Comparison of ENCODE assay signal across 8 cellular contexts in the genomic region with DNA sequence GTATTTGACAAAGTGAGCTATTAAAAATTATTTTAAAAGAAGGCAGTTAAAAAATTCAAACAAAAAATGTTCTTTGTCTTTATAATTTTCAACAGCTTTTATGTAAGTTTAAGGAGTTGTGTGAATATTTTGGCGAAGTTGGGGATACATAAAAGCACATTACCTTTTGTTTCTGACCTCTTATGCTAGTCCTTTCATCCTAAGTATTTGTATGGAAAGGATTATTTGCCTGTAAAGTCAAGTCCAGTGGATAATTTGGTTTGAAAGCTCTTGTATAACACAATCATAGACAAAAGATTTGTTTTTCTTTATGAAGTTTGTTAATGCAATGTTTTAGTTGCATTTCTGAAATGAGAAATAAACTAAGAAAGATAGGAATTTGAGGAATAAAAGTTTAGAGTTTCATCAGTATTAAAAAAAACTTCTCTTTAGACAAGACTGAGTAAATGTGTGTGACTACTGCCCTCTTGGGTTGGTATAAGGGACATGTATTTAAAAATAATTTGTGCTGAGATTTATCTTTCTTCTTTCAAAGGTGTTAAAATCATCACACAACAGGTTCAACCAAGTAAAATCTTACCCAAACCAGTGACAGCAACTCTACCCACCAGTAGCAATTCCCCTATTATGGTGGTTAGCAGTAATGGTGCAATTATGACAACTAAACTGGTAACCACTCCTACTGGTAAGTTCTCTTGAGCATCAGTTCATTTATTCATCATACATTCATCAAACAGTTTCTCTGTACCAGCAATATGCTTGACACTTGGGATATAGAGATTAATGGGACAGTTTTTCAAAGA.
DNase-seq lines count a peak whose midpoint lies in the region; ATAC-seq and TF ChIP-seq lines count a peak whose summit lies in the region.

No MANE protein-coding gene starts in this region.

- no peak for DNase-seq in stimulated activated naive CD8-positive, alpha-beta T cell treated with anti-CD3 and anti-CD28 coated beads, Interleukin-15, amount 100 ng/mL, for 72 hours
- DNase-seq in stimulated activated naive CD8-positive, alpha-beta T cell treated with anti-CD3 and anti-CD28 coated beads, Interleukin-15, Interleukin-2, amounts not matched to agents 100 U/mL and 50 U/mL, for 24 hours = no peak
- DNase-seq in RWPE2 (ENCODE audit: low spot score) = no peak
- DNase-seq in fibroblast of villous mesenchyme (ENCODE audit: low read depth) = peak; percentile 57
- no peak for DNase-seq in NCI-H510A treated with DMSO at 0.1 percent for 48 hours (lab: John Stamatoyannopoulos, UW)
- DNase-seq in hypothalamus (lab: John Stamatoyannopoulos, UW) = no peak
- DNase-seq in WERI-Rb-1 = no peak

- no peak overlapping the region for H3K4me3 Mint-ChIP-seq in stimulated activated naive CD8-positive, alpha-beta T cell treated with anti-CD3 and anti-CD28 coated beads, Interleukin-15, amount 100 ng/mL, for 72 hours

- no peaks in the 10 kb centered on the region for H3K27me3 Mint-ChIP-seq in stimulated activated naive CD8-positive, alpha-beta T cell treated with anti-CD3 and anti-CD28 coated beads, Interleukin-15, amount 100 ng/mL, for 72 hours

- H3K27me3 ChIP-seq in RWPE2 (ENCODE audit: insufficient read depth, poor library complexity, severe bottlenecking) (no peaks in the 10 kb centered on the region), WERI-Rb-1 (ENCODE audit: insufficient read depth, low read depth, severe bottlenecking) (no peaks in the 10 kb centered on the region)

- H3K27ac ChIP-seq in RWPE2 (ENCODE audit: poor library complexity, severe bottlenecking) = no peak overlapping the region
- H3K27ac ChIP-seq in urinary bladder (ENCODE audit: low read depth) = peak overlapping the region; percentile 23
- H3K27ac ChIP-seq in WERI-Rb-1 = no peak overlapping the region

- peak; percentile 56 for TF ChIP-seq CTCF in RWPE2 (IDR thresholded peaks at IDR 0.05; ENCODE audit: poor library complexity, severe bottlenecking)
- peak; percentile 49 for TF ChIP-seq CTCF in fibroblast of villous mesenchyme (IDR thresholded peaks at IDR 0.05; ENCODE audit: insufficient read depth, low read depth, low read length)
- no peak for TF ChIP-seq CTCF in WERI-Rb-1 (IDR thresholded peaks at IDR 0.05; ENCODE audit: low read depth, low read length)

- peak overlapping the region; percentile 12 to 76 for H3K27ac Mint-ChIP-seq in stimulated activated naive CD8-positive, alpha-beta T cell treated with anti-CD3 and anti-CD28 coated beads, Interleukin-15, amount 100 ng/mL, for 72 hours

- H3K4me1 ChIP-seq in RWPE2 (ENCODE audit: insufficient read depth, poor library complexity, severe bottlenecking) (no peaks in the 10 kb centered on the region), urinary bladder (ENCODE audit: insufficient read depth) (no peaks in the 10 kb centered on the region)

- H3K4me3 ChIP-seq in RWPE2 (ENCODE audit: severe bottlenecking) = no peak overlapping the region
- no peak overlapping the region for H3K4me3 ChIP-seq in fibroblast of villous mesenchyme (ENCODE audit: low read depth, low read length)
- H3K4me3 ChIP-seq in urinary bladder (ENCODE audit: low read depth, low read length) = no peak overlapping the region
- no peak overlapping the region for H3K4me3 ChIP-seq in WERI-Rb-1 (ENCODE audit: low read depth, low read length)

- H3K36me3 ChIP-seq in RWPE2 (ENCODE audit: low read depth) (peaks cover 16% of the 10 kb centered on the region; the same call in 1 of the 2 replicates), urinary bladder (ENCODE audit: insufficient read depth) (no peaks in the 10 kb centered on the region), WERI-Rb-1 (peaks cover 9% of the 10 kb centered on the region; the same call in 1 of the 2 replicates)

- no peak for ATAC-seq in stimulated activated naive CD8-positive, alpha-beta T cell treated with anti-CD3 and anti-CD28 coated beads, Interleukin-15, amount 100 ng/mL, for 72 hours
- ATAC-seq in stimulated activated naive CD8-positive, alpha-beta T cell treated with anti-CD3 and anti-CD28 coated beads, Interleukin-15, Interleukin-2, amounts not matched to agents 100 U/mL and 50 U/mL, for 24 hours = no peak
- ATAC-seq in RWPE2 (ENCODE audit: low read depth) = no peak

- no peaks in the 10 kb centered on the region for H3K4me1 Mint-ChIP-seq in stimulated activated naive CD8-positive, alpha-beta T cell treated with anti-CD3 and anti-CD28 coated beads, Interleukin-15, amount 100 ng/mL, for 72 hours

- H3K9me3 Mint-ChIP-seq in stimulated activated naive CD8-positive, alpha-beta T cell treated with anti-CD3 and anti-CD28 coated beads, Interleukin-15, amount 100 ng/mL, for 72 hours = no peaks in the 10 kb centered on the region

- no peaks in the 10 kb centered on the region for H3K9me3 ChIP-seq in RWPE2 (ENCODE audit: severe bottlenecking)
- H3K9me3 ChIP-seq in WERI-Rb-1 (ENCODE audit: severe bottlenecking) = no peaks in the 10 kb centered on the region

- 37% methylated on average over 1 of the region's 1 CpG for WGBS in urinary bladder
